25 cellular contexts compared by ENCODE assay signal in genomic region chrX:105221374-105221773, GRCh38. TPM values are rescaled to one million over a fixed set of nuclear protein-coding genes. Genes with fewer than 3 reads are reported as not detected.
"Had no signal": no experiment of that assay in that cellular context is flagged by ENCODE, and none has a peak within 500 bp of the region (broad histone marks: within the 10 kb centered on the region; RNA-seq: fewer than 3 reads in every experiment).

No MANE protein-coding gene starts in this region.

- ATAC-seq: gastrocnemius medialis; heart right ventricle; left cardiac atrium; lower lobe of right lung; naive thymus-derived CD8-positive, alpha-beta T cell; psoas muscle; sciatic nerve; stimulated activated memory B cell treated with anti-CD40 and anti-IgM and Interleukin-4, amounts not matched to agents 10 μg/mL and 1 μg/mL and 100 μg/mL, for 72 hours had no signal

- H3K4me3 ChIP-seq: esophagus muscularis mucosa, gastrocnemius medialis, heart right ventricle, left ventricle myocardium inferior, lower lobe of right lung, psoas muscle, spleen, thoracic aorta, transverse colon had no signal

- H3K36me3 ChIP-seq: esophagus muscularis mucosa, gastrocnemius medialis, heart right ventricle, left ventricle myocardium inferior, lower lobe of right lung, neutrophil, spleen, thoracic aorta, transverse colon had no signal

- H3K9me3 ChIP-seq: gastrocnemius medialis, left ventricle myocardium inferior, lower lobe of right lung, neutrophil, psoas muscle, thoracic aorta, transverse colon had no signal

- DNase-seq: effector memory CD4-positive, alpha-beta T cell; gastrocnemius medialis; heart right ventricle; kidney; left cardiac atrium; left ventricle myocardium inferior; lower lobe of right lung; naive thymus-derived CD8-positive, alpha-beta T cell; psoas muscle; spleen; stimulated activated CD4-positive, alpha-beta T cell treated with anti-CD3 and anti-CD28 coated beads, Interleukin-15, amount 100 ng/mL, for 24 hours; stimulated activated CD4-positive, alpha-beta T cell treated with anti-CD3 and anti-CD28 coated beads, Interleukin-1b, Interleukin-23, amount 100 ng/mL, for 48 hours; stimulated activated CD4-positive, alpha-beta T cell treated with anti-CD3 and anti-CD28 coated beads, Interleukin-4, amount 100 ng/mL, for 24 hours; transverse colon had no signal

- H3K4me1 ChIP-seq: esophagus muscularis mucosa, gastrocnemius medialis, heart right ventricle, left ventricle myocardium inferior, lower lobe of right lung, psoas muscle, spleen, transverse colon had no signal

- H3K27me3 ChIP-seq: esophagus muscularis mucosa, gastrocnemius medialis, neutrophil, spleen, transverse colon had no signal

- H3K27ac ChIP-seq: esophagus muscularis mucosa, gastrocnemius medialis, heart right ventricle, left ventricle myocardium inferior, lower lobe of right lung, neutrophil, psoas muscle, spleen, thoracic aorta, transverse colon had no signal

RNA-seq across cellular contexts. Expression of gene TEX13A, which starts 0.9 kb away (rescaled TPM):
- total RNA-seq: esophagus muscularis mucosa; fibroblast of villous mesenchyme; gastrocnemius medialis; heart right ventricle; kidney; left cardiac atrium; left ventricle myocardium inferior; lower lobe of right lung; naive thymus-derived CD8-positive, alpha-beta T cell; osteoblast; psoas muscle; sciatic nerve; skeletal muscle tissue; spleen; subcutaneous adipose tissue; thoracic aorta; transverse colon; ureter had no signal
- polyA plus RNA-seq: heart right ventricle; naive thymus-derived CD8-positive, alpha-beta T cell; neural cell; psoas muscle; spleen had no signal
